ENCODE assay signal across 14 cellular contexts in genomic region chr17:62718420-62718819, GRCh38.
DNase-seq lines count a peak whose midpoint lies in the region; ATAC-seq, FAIRE-seq and TF ChIP-seq lines count a peak whose summit lies in the region.
"Had no signal": no experiment of that assay in that cellular context is flagged by ENCODE, and none has a peak within 500 bp of the region (broad histone marks: within the 10 kb centered on the region; RNA-seq: fewer than 3 reads in every experiment).

No MANE protein-coding gene starts in this region.

- H3K4me3 Mint-ChIP-seq in activated CD8-positive, alpha-beta T cell treated with anti-CD3 and anti-CD28 coated beads for 36 hours: no peak overlapping the region
- H3K4me3 Mint-ChIP-seq in activated CD8-positive, alpha-beta T cell treated with anti-CD3 and anti-CD28 coated beads, Interleukin-2, amount 10 ng/mL, durations not matched to agents 7 days and 5 days: no peak overlapping the region

- H3K27ac Mint-ChIP-seq in activated CD8-positive, alpha-beta T cell treated with anti-CD3 and anti-CD28 coated beads for 36 hours: no peak overlapping the region
- no peak overlapping the region for H3K27ac Mint-ChIP-seq in activated CD8-positive, alpha-beta T cell treated with anti-CD3 and anti-CD28 coated beads, Interleukin-2, amount 10 ng/mL, durations not matched to agents 7 days and 5 days

- peak overlapping the region; percentile 19 for H3K4me2 ChIP-seq in osteoblast (ENCODE audit: insufficient read depth, low read length)

- H3K27me3 Mint-ChIP-seq in activated CD8-positive, alpha-beta T cell treated with anti-CD3 and anti-CD28 coated beads for 36 hours: peaks cover 15% of the 10 kb centered on the region
- peaks cover 38% of the 10 kb centered on the region for H3K27me3 Mint-ChIP-seq in activated CD8-positive, alpha-beta T cell treated with anti-CD3 and anti-CD28 coated beads, Interleukin-2, amount 10 ng/mL, durations not matched to agents 7 days and 5 days (ENCODE audit: low read depth)

- H3K36me3 ChIP-seq in osteoblast (ENCODE audit: insufficient read depth, low read length): no peaks in the 10 kb centered on the region
- H3K36me3 ChIP-seq: right atrium auricular region had no signal

- H4K20me1 ChIP-seq in osteoblast (ENCODE audit: insufficient read depth, low read length): no peaks in the 10 kb centered on the region

- TF ChIP-seq CTCF in activated CD8-positive, alpha-beta T cell treated with anti-CD3 and anti-CD28 coated beads for 36 hours (IDR thresholded peaks at IDR 0.05): no peak
- TF ChIP-seq CTCF in osteoblast (IDR thresholded peaks at IDR 0.05; ENCODE audit: extremely low read depth, low read depth, low read length): no peak

- peak; percentile 68 for ATAC-seq in activated CD8-positive, alpha-beta T cell treated with anti-CD3 and anti-CD28 coated beads for 36 hours
- no peak for ATAC-seq in activated CD8-positive, alpha-beta T cell treated with anti-CD3 and anti-CD28 coated beads, Interleukin-2, amount 10 ng/mL, durations not matched to agents 7 days and 5 days
- ATAC-seq in GM19455 (IDR thresholded peaks at IDR 0.05; ENCODE audit: unreplicated experiment) (no peak), HG02870 (IDR thresholded peaks at IDR 0.05; ENCODE audit: unreplicated experiment) (no peak), HG02938 (IDR thresholded peaks at IDR 0.05; ENCODE audit: unreplicated experiment) (no peak)

- H3K4me1 ChIP-seq in osteoblast (ENCODE audit: insufficient read depth, low read length): peaks cover 22% of the 10 kb centered on the region
- H3K4me1 ChIP-seq: right atrium auricular region had no signal

- in situ Hi-C loops in T47D (cut with HindIII; ENCODE audit: low pct_unique_long_range_greater_than_20kb, low sequenced_read_pairs): no loop called here

- no peaks in the 10 kb centered on the region for H3K9me3 Mint-ChIP-seq in activated CD8-positive, alpha-beta T cell treated with anti-CD3 and anti-CD28 coated beads for 36 hours
- H3K9me3 Mint-ChIP-seq in activated CD8-positive, alpha-beta T cell treated with anti-CD3 and anti-CD28 coated beads, Interleukin-2, amount 10 ng/mL, durations not matched to agents 7 days and 5 days (ENCODE audit: insufficient read depth): no peaks in the 10 kb centered on the region

- intact Hi-C loops in activated CD8-positive, alpha-beta T cell treated with anti-CD3 and anti-CD28 coated beads for 36 hours (cut with micrococcal nuclease): no loop called here

- peak; percentile 56 for DNase-seq in activated CD8-positive, alpha-beta T cell treated with anti-CD3 and anti-CD28 coated beads for 36 hours
- no peak for DNase-seq in activated CD8-positive, alpha-beta T cell treated with anti-CD3 and anti-CD28 coated beads, Interleukin-2, amount 10 ng/mL, durations not matched to agents 7 days and 5 days
- DNase-seq in HTR-8/SVneo (ENCODE audit: insufficient read length, low spot score): peak; percentile 86
- peak; percentile 62 to 76 for DNase-seq in T47D (ENCODE audit: low read depth in 1 of 2, low spot score in 1 of 2)
- DNase-seq in osteoblast (ENCODE audit: insufficient read length, low spot score, missing footprints): no peak
- DNase-seq: activated CD4-positive, CD25-positive, alpha-beta regulatory T cell treated with anti-CD3 and anti-CD28 coated beads, Interleukin-2, amount 50 U/mL, for 72 hours; anterior cingulate cortex; NCI-H1092 treated with DMSO at 0.1 percent for 48 hours; Right ventricle myocardium superior had no signal

- peak; percentile 81 for FAIRE-seq in HTR-8/SVneo (lab: Jason Lieb, UNC)
- FAIRE-seq: endometrium had no signal

- no peaks in the 10 kb centered on the region for H3K79me2 ChIP-seq in osteoblast (ENCODE audit: insufficient read depth, low read length)

- H3K9me3 ChIP-seq in osteoblast (ENCODE audit: low read depth, low read length): no peaks in the 10 kb centered on the region
- H3K9me3 ChIP-seq: right atrium auricular region had no signal

- CTCF ChIA-PET in activated CD8-positive, alpha-beta T cell treated with anti-CD3 and anti-CD28 coated beads for 36 hours (lab: Charles Lee): no interaction called here
- CTCF ChIA-PET in activated CD8-positive, alpha-beta T cell treated with anti-CD3 and anti-CD28 coated beads, Interleukin-2, amount 10 ng/mL, durations not matched to agents 7 days and 5 days (lab: Charles Lee): no interaction called here

- peaks cover 16% of the 10 kb centered on the region for H3K4me1 Mint-ChIP-seq in activated CD8-positive, alpha-beta T cell treated with anti-CD3 and anti-CD28 coated beads for 36 hours (ENCODE audit: low read depth)
- no peaks in the 10 kb centered on the region for H3K4me1 Mint-ChIP-seq in activated CD8-positive, alpha-beta T cell treated with anti-CD3 and anti-CD28 coated beads, Interleukin-2, amount 10 ng/mL, durations not matched to agents 7 days and 5 days (ENCODE audit: low read depth)

- H3K4me3 ChIP-seq in osteoblast (ENCODE audit: insufficient read depth, low read length): no peak overlapping the region
- H3K4me3 ChIP-seq: right atrium auricular region had no signal

- H3K27ac ChIP-seq in osteoblast (ENCODE audit: low read depth, low read length): no peak overlapping the region
- H3K27ac ChIP-seq: right atrium auricular region had no signal

- POLR2A ChIA-PET in activated CD8-positive, alpha-beta T cell treated with anti-CD3 and anti-CD28 coated beads for 36 hours (lab: Charles Lee): no interaction called here
- POLR2A ChIA-PET in activated CD8-positive, alpha-beta T cell treated with anti-CD3 and anti-CD28 coated beads, Interleukin-2, amount 10 ng/mL, durations not matched to agents 7 days and 5 days (lab: Charles Lee): no interaction called here

- peak overlapping the region; percentile 52 for H2AFZ ChIP-seq in osteoblast (ENCODE audit: low read length)

- no peaks in the 10 kb centered on the region for H3K27me3 ChIP-seq in osteoblast (ENCODE audit: insufficient read depth, low read length)
- H3K27me3 ChIP-seq: right atrium auricular region had no signal

- H3K36me3 Mint-ChIP-seq in activated CD8-positive, alpha-beta T cell treated with anti-CD3 and anti-CD28 coated beads for 36 hours (ENCODE audit: low read depth): no peaks in the 10 kb centered on the region
- H3K36me3 Mint-ChIP-seq in activated CD8-positive, alpha-beta T cell treated with anti-CD3 and anti-CD28 coated beads, Interleukin-2, amount 10 ng/mL, durations not matched to agents 7 days and 5 days (ENCODE audit: low read depth): no peaks in the 10 kb centered on the region

Comparison
In these comparisons a context has a peak if more than half of its experiments do, and no peak if none do; other contexts are left out.
1. DNase-seq: peak in activated CD8-positive, alpha-beta T cell treated with anti-CD3 and anti-CD28 coated beads for 36 hours (single experiment), HTR-8/SVneo (single experiment) and T47D (2 of 2); none in activated CD8-positive, alpha-beta T cell treated with anti-CD3 and anti-CD28 coated beads, Interleukin-2, amount 10 ng/mL, durations not matched to agents 7 days and 5 days (single experiment) and osteoblast (single experiment).